ENCODE assay signal across 21 cellular contexts in the genomic region with DNA sequence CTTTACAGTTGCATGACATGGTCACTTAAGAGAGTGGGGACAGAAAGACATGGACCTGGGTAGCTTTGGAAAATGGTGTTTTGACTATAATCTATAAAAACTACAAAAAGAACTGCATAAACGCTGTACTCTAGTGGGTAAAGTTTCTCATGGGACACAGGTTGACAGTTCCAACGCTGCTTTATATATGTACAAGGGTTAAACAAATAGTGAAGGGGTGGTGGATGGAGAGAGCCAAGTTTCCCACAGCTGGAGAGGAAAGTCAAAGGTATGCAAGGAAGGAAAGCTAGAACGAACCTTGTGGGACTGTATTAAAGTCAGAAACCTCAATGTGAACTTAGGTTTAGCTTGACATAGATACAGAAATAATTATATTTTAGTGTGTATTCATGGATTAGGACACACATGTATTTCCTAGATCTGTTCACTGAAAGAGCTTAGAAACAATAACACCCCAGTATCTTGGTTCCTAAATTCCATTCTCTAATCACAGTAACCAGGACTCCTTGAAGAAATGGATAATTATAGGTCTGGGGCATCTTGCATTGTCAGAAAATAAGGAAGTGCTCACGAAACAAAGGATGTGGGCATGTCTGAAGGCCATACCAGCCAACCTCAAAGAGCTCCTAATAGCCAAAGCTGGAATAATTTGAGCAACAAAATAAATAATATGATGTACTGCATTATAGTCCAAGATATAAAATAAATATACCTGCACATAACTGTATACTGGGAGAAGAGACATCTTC. TPM values are rescaled to one million over a fixed set of nuclear protein-coding genes. Genes with fewer than 3 reads are reported as not detected.
DNase-seq lines count a peak whose midpoint lies in the region; ATAC-seq and TF ChIP-seq lines count a peak whose summit lies in the region.
"Had no signal": no experiment of that assay in that cellular context is flagged by ENCODE, and none has a peak within 500 bp of the region (broad histone marks: within the 10 kb centered on the region; RNA-seq: fewer than 3 reads in every experiment).

No MANE protein-coding gene starts in this region.

- TF ChIP-seq CTCF in MCF 10A (IDR thresholded peaks at IDR 0.05; ENCODE audit: unreplicated experiment) (no peak), breast epithelium (IDR thresholded peaks at IDR 0.05) (no peak), Panc1 (IDR thresholded peaks at IDR 0.05) (no peak), hepatocyte (IDR thresholded peaks at IDR 0.05; ENCODE audit: poor library complexity) (no peak)
- no peak for TF ChIP-seq CTCF in CD8-positive, alpha-beta T cell (IDR thresholded peaks at IDR 0.05)

- no peak for ATAC-seq in Panc1
- no peak for ATAC-seq in CD8-positive, alpha-beta T cell
- ATAC-seq: activated CD4-positive, CD25-positive, alpha-beta regulatory T cell treated with anti-CD3 and anti-CD28 coated beads, Interleukin-2, amount 50 U/mL, for 24 hours; activated CD8-positive, alpha-beta T cell treated with anti-CD3 and anti-CD28 coated beads, Interleukin-2, amount 10 ng/mL, durations not matched to agents 7 days and 5 days; natural killer cell treated with Interleukin-12 subunit alpha and Interleukin-12 subunit beta and Interleukin-15 and Interleukin-18, amount 100 ng/mL, for 72 hours; SK-N-SH treated with all-trans-retinoic acid at 6 μM for 48 hours had no signal

- H4K20me1 ChIP-seq in hepatocyte (ENCODE audit: insufficient read depth, poor library complexity, severe bottlenecking): peaks cover 29% of the 10 kb centered on the region

- no peaks in the 10 kb centered on the region for H3K9me3 Mint-ChIP-seq in MCF 10A (ENCODE audit: unreplicated experiment)
- no peaks in the 10 kb centered on the region for H3K9me3 Mint-ChIP-seq in CD8-positive, alpha-beta T cell
- H3K9me3 Mint-ChIP-seq: activated T-cell treated with anti-CD3 and anti-CD28 coated beads, Interleukin-2, amount 50 U/mL, for 24 hours; natural killer cell treated with Interleukin-12 subunit alpha and Interleukin-12 subunit beta and Interleukin-15 and Interleukin-18, amount 100 ng/mL, for 72 hours had no signal

- H3K4me1 ChIP-seq in breast epithelium (peaks cover 0 to 13% of the 10 kb centered on the region in 2 donors), Panc1 (ENCODE audit: control insufficient read depth, insufficient read depth, low read length) (peaks cover 40% of the 10 kb centered on the region), hepatocyte (ENCODE audit: insufficient read depth) (peaks cover 53% of the 10 kb centered on the region)
- H3K4me1 ChIP-seq in CD8-positive, alpha-beta T cell (ENCODE audit: insufficient read depth, low read length): no peaks in the 10 kb centered on the region

- H3K4me2 ChIP-seq in hepatocyte: peak overlapping the region; percentile 21

- no peak overlapping the region for H2AFZ ChIP-seq in hepatocyte

- H3K79me2 ChIP-seq in hepatocyte: peaks cover 82% of the 10 kb centered on the region

- BruUV-seq in MCF 10A (replicated peaks; lab: Mats Ljungman, UMichigan): no TSS peak
- BruUV-seq in Panc1 (replicated peaks; lab: Mats Ljungman, UMichigan): TSS peak; percentile 16

- peaks cover 25% of the 10 kb centered on the region for H3K4me1 Mint-ChIP-seq in MCF 10A (ENCODE audit: insufficient read depth, unreplicated experiment)
- peaks cover 7% of the 10 kb centered on the region for H3K4me1 Mint-ChIP-seq in CD8-positive, alpha-beta T cell (ENCODE audit: low read depth)

- peaks cover 22% of the 10 kb centered on the region for H3K36me3 Mint-ChIP-seq in MCF 10A (ENCODE audit: insufficient read depth, unreplicated experiment)
- H3K36me3 Mint-ChIP-seq in CD8-positive, alpha-beta T cell: no peaks in the 10 kb centered on the region
- H3K36me3 Mint-ChIP-seq: natural killer cell treated with Interleukin-12 subunit alpha and Interleukin-12 subunit beta and Interleukin-15 and Interleukin-18, amount 100 ng/mL, for 72 hours had no signal

- H3K4me3 ChIP-seq in breast epithelium (no peak overlapping the region), Panc1 (ENCODE audit: low read depth in 2 of 2, low read length in 2 of 2) (no peak overlapping the region), hepatocyte (no peak overlapping the region)
- H3K4me3 ChIP-seq in CD8-positive, alpha-beta T cell (ENCODE audit: low read depth, low read length): no peak overlapping the region
- H3K4me3 ChIP-seq: tibial nerve had no signal

- CTCF ChIA-PET in MCF 10A (lab: Yijun Ruan, JAX) (interaction anchor here (0.5 to 2.4 kb wide), 15 partner anchors 10 to 1197 kb away, joined by 3 to 16 read pairs (median 4); no protein-coding TSS in a partner anchor), Panc1 (lab: Charles Lee) (interaction anchor here (0.6 to 0.8 kb wide), 4 partner anchors 14 to 122 kb away, joined by 3 to 6 read pairs (median 4); no protein-coding TSS in a partner anchor)
- CTCF ChIA-PET in CD8-positive, alpha-beta T cell (lab: Charles Lee): interaction anchor here (0.7 to 1.2 kb wide), 3 partner anchors 11 to 37 kb away, joined by 3 to 5 read pairs (median 3); no protein-coding TSS in a partner anchor

- no peaks in the 10 kb centered on the region for H3K9me3 ChIP-seq in breast epithelium
- no peaks in the 10 kb centered on the region for H3K9me3 ChIP-seq in Panc1 (ENCODE audit: control insufficient read depth, insufficient read depth, low read depth, low read length)
- no peaks in the 10 kb centered on the region for H3K9me3 ChIP-seq in hepatocyte (ENCODE audit: low read depth)
- no peaks in the 10 kb centered on the region for H3K9me3 ChIP-seq in CD8-positive, alpha-beta T cell (ENCODE audit: low read length)
- H3K9me3 ChIP-seq: tibial nerve had no signal

- H3K27me3 ChIP-seq in breast epithelium (no peaks in the 10 kb centered on the region), Panc1 (ENCODE audit: control insufficient read depth, insufficient read depth, low read length) (no peaks in the 10 kb centered on the region), hepatocyte (no peaks in the 10 kb centered on the region)
- no peaks in the 10 kb centered on the region for H3K27me3 ChIP-seq in CD8-positive, alpha-beta T cell (ENCODE audit: insufficient read depth, low read length)
- H3K27me3 ChIP-seq: tibial nerve had no signal

- peak overlapping the region; percentile 83 for H3K27ac Mint-ChIP-seq in MCF 10A (ENCODE audit: low read depth, unreplicated experiment)
- H3K27ac Mint-ChIP-seq in CD8-positive, alpha-beta T cell: no peak overlapping the region
- H3K27ac Mint-ChIP-seq: activated CD8-positive, alpha-beta T cell treated with anti-CD3 and anti-CD28 coated beads, Interleukin-2, amount 10 ng/mL, durations not matched to agents 7 days and 5 days; activated T-cell treated with anti-CD3 and anti-CD28 coated beads, Interleukin-2, amount 50 U/mL, for 24 hours; natural killer cell treated with Interleukin-12 subunit alpha and Interleukin-12 subunit beta and Interleukin-15 and Interleukin-18, amount 100 ng/mL, for 72 hours; progenitor cell of endocrine pancreas had no signal

- H3K27ac ChIP-seq in breast epithelium: no peak overlapping the region
- H3K27ac ChIP-seq in Panc1 (ENCODE audit: low read length): no peak overlapping the region
- no peak overlapping the region for H3K27ac ChIP-seq in hepatocyte
- no peak overlapping the region for H3K27ac ChIP-seq in CD8-positive, alpha-beta T cell (ENCODE audit: low read depth, low read length)

- no peaks in the 10 kb centered on the region for H3K27me3 Mint-ChIP-seq in MCF 10A (ENCODE audit: insufficient read depth, unreplicated experiment)
- H3K27me3 Mint-ChIP-seq in CD8-positive, alpha-beta T cell (ENCODE audit: low read depth): no peaks in the 10 kb centered on the region
- H3K27me3 Mint-ChIP-seq: progenitor cell of endocrine pancreas had no signal

- no peaks in the 10 kb centered on the region for H3K9me2 ChIP-seq in hepatocyte (replicated peaks; ENCODE audit: insufficient read depth)

- in situ Hi-C loops in Panc1 (cut with HindIII; ENCODE audit: low pct_unique_long_range_greater_than_20kb, low sequenced_read_pairs): no loop called here

- WGBS in hepatocyte (ENCODE audit: low lambda C conversion rate, missing lambda C conversion rate): 57% methylated on average over 4 of the region's 4 CpGs

- TF ChIP-seq POLR2A in breast epithelium (IDR thresholded peaks at IDR 0.05): no peak

- intact Hi-C loops in MCF 10A (cut with micrococcal nuclease): no loop called here
- intact Hi-C loops in breast epithelium (cut with DNase I; ENCODE audit: low total_unique reads): no loop called here
- intact Hi-C loops in Panc1 (cut with micrococcal nuclease; ENCODE audit: unreplicated experiment): no loop called here
- intact Hi-C loops in CD8-positive, alpha-beta T cell (cut with DNase I, micrococcal nuclease): no loop called here

- POLR2A ChIA-PET in MCF 10A (lab: Yijun Ruan, JAX): interaction anchor here (0.5 to 5.4 kb wide), 7 partner anchors 11 to 62 kb away, joined by 3 to 34 read pairs (median 3); a partner anchor contains a TSS
- POLR2A ChIA-PET in Panc1 (lab: Charles Lee): interaction anchor here (0.6 kb wide), 2 partner anchors 100 to 894 kb away, joined by 4 read pairs; no protein-coding TSS in a partner anchor
- POLR2A ChIA-PET in CD8-positive, alpha-beta T cell (lab: Charles Lee): no interaction called here

- DNase-seq in MCF 10A (ENCODE audit: unreplicated experiment) (no peak), breast epithelium (ENCODE audit: low spot score in 2 of 2) (no peak), Panc1 (ENCODE audit: low read depth, low spot score) (no peak), hepatocyte (ENCODE audit: low spot score) (no peak), NCI-H748 treated with DMSO at 0.1 percent for 48 hours (lab: John Stamatoyannopoulos, UW) (no peak), NCI-H1105 (lab: John Stamatoyannopoulos, UW) (no peak), NAMALWA (ENCODE audit: low spot score) (no peak)
- DNase-seq in CD8-positive, alpha-beta T cell: no peak
- DNase-seq: 8988T; activated CD8-positive, alpha-beta T cell treated with anti-CD3 and anti-CD28 coated beads, Interleukin-2, amount 10 ng/mL, durations not matched to agents 7 days and 5 days; activated naive CD4-positive, alpha-beta T cell treated with anti-CD3 and anti-CD28 coated beads, Interleukin-2, amount 50 U/mL, for 16 hours; activated T-cell treated with anti-CD3 and anti-CD28 coated beads, Interleukin-2, amount 50 U/mL, for 24 hours; NCI-H1092; NCI-H2081 treated with DMSO at 0.1 percent for 48 hours; stimulated activated CD4-positive, alpha-beta T cell treated with anti-CD3 and anti-CD28 coated beads, Interleukin-2, amount 100 ng/mL, for 24 hours; stimulated activated naive CD4-positive, alpha-beta T cell treated with Interleukin-2 at 50 U/mL for 16 hours had no signal

- H3K4me3 Mint-ChIP-seq in MCF 10A (ENCODE audit: unreplicated experiment): no peak overlapping the region
- no peak overlapping the region for H3K4me3 Mint-ChIP-seq in CD8-positive, alpha-beta T cell
- H3K4me3 Mint-ChIP-seq: activated CD8-positive, alpha-beta T cell treated with anti-CD3 and anti-CD28 coated beads, Interleukin-2, amount 10 ng/mL, durations not matched to agents 7 days and 5 days; activated T-cell treated with anti-CD3 and anti-CD28 coated beads, Interleukin-2, amount 50 U/mL, for 24 hours; natural killer cell treated with Interleukin-12 subunit alpha and Interleukin-12 subunit beta and Interleukin-15 and Interleukin-18, amount 100 ng/mL, for 72 hours had no signal

- no peaks in the 10 kb centered on the region for H3K36me3 ChIP-seq in breast epithelium
- no peaks in the 10 kb centered on the region for H3K36me3 ChIP-seq in Panc1 (ENCODE audit: control insufficient read depth, insufficient read depth, low read length)
- no peaks in the 10 kb centered on the region for H3K36me3 ChIP-seq in hepatocyte (replicated peaks; ENCODE audit: insufficient read depth, low read depth)
- H3K36me3 ChIP-seq in CD8-positive, alpha-beta T cell (ENCODE audit: insufficient read depth, low read length): no peaks in the 10 kb centered on the region

RNA-seq across cellular contexts. Expression of a gene that starts 28.8 kb away (rescaled TPM):
- total RNA-seq in MCF 10A (2022) (31.0 and 35.3 TPM in 2 replicates), breast epithelium (10 to 100 TPM; 18.9 to 62.3 (median 58.4) TPM), Panc1 (2021; ENCODE audit: unreplicated experiment) (44.3 TPM), hepatocyte (18.5 and 20.6 TPM in 2 replicates)
- polyA plus RNA-seq in Panc1 (2012; ENCODE audit: insufficient read length): 28.6 TPM
- 8.3 and 8.9 TPM in 2 replicates for polyA plus RNA-seq in hepatocyte
- under 1 TPM; 0.19 to 0.24 TPM for total RNA-seq in CD8-positive, alpha-beta T cell

Comparison
In these comparisons a context has a peak if more than half of its experiments do, and no peak if none do; other contexts are left out.
1. RNA of a gene that starts 28.8 kb away (total RNA-seq): 18.9 to 62.3 TPM in breast epithelium, 44.3 TPM in Panc1 (single experiment), 31.0 to 35.3 TPM in MCF 10A and 18.5 to 20.6 TPM in hepatocyte; 0.19 to 0.24 TPM in CD8-positive, alpha-beta T cell; every median in the first group is over 10 times any median in the second.